Comparison of ENCODE assay signal across 16 cellular contexts in the genomic region with DNA sequence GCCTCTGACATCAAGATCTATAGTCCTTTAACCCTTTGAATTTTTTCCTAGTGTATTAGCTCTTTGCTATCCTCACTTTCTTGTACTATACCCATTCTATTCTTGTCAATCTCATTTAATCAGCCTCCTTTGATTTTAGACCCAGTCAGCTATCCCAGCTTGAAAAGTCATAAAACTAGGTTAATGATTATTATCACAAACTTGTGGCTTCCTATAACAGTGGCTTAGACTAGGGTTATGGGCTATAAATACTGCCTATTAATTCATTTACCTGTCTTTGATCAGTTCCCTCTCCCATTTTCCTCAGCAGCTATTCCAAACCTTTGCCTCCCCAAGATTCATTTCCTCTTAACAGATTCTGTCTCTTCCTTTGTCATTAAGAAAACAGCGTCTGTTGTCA.
DNase-seq lines count a peak whose midpoint lies in the region; ATAC-seq, FAIRE-seq and TF ChIP-seq lines count a peak whose summit lies in the region.
"Had no signal": no experiment of that assay in that cellular context is flagged by ENCODE, and none has a peak within 500 bp of the region (broad histone marks: within the 10 kb centered on the region; RNA-seq: fewer than 3 reads in every experiment).

No MANE protein-coding gene starts in this region.

- no peak overlapping the region for H3K56ac ChIP-seq in mesendoderm (ENCODE audit: low read length)

- H3K27ac Mint-ChIP-seq in activated T-helper 2 cell treated with anti-CD3 and anti-CD28 coated beads, Interferon-gamma antibody, Interleukin-2, Interleukin-4, amounts not matched to agents 10 μg/mL and 5 μg/mL and 100 μg/mL, durations not matched to agents 14 hours and 24 hours and 36 hours, result peak overlapping the region; percentile 20
- H3K27ac Mint-ChIP-seq: CD4-positive, alpha-beta T cell had no signal

- no peaks in the 10 kb centered on the region for H3K79me2 ChIP-seq in mesendoderm (ENCODE audit: control insufficient read depth, insufficient read depth, low read length)

- no peak for DNase-seq in D721Med (ENCODE audit: insufficient read length, low spot score)
- peak; percentile 66 for DNase-seq in HT-29 (ENCODE audit: low spot score)
- no peak for DNase-seq in activated T-helper 2 cell treated with anti-CD3 and anti-CD28 coated beads, Interferon-gamma antibody, Interleukin-2, Interleukin-4, amounts not matched to agents 10 μg/mL and 5 μg/mL and 100 μg/mL, durations not matched to agents 14 hours and 24 hours and 36 hours (ENCODE audit: low spot score)
- peak; percentile 57 for DNase-seq in mesendoderm
- DNase-seq in SW480 (ENCODE audit: low spot score), result no peak
- no peak for DNase-seq in effector memory CD4-positive, alpha-beta T cell
- DNase-seq in EL, result no peak
- DNase-seq: 8988T; CD4-positive, alpha-beta T cell; DMS153; DMS79 treated with DMSO at 0.1 percent for 48 hours; GDM1 had no signal

- no peak overlapping the region for H3K23ac ChIP-seq in mesendoderm (ENCODE audit: low read length)

- no peak overlapping the region for H4K8ac ChIP-seq in mesendoderm (ENCODE audit: low read depth, low read length)

- no peak overlapping the region for H3K27ac ChIP-seq in mesendoderm (ENCODE audit: low read depth, low read length)
- no peak overlapping the region for H3K27ac ChIP-seq in effector memory CD4-positive, alpha-beta T cell (ENCODE audit: insufficient read depth, low read length, poor library complexity, severe bottlenecking)
- H3K27ac ChIP-seq: BLaER1 treated with 17β-estradiol and CSF1 and Interleukin-3, amounts not matched to agents 10 nM and 100 nM had no signal

- no peak overlapping the region for H3K4me2 ChIP-seq in mesendoderm (ENCODE audit: low read length)
- H3K4me2 ChIP-seq: BLaER1 treated with 17β-estradiol and CSF1 and Interleukin-3, amounts not matched to agents 10 nM and 100 nM had no signal

- H2BK120ac ChIP-seq in mesendoderm (ENCODE audit: low read depth, low read length), result no peak overlapping the region

- H3K4me1 ChIP-seq in mesendoderm (ENCODE audit: control insufficient read depth, low read depth, low read length), result peaks cover 2% of the 10 kb centered on the region
- no peaks in the 10 kb centered on the region for H3K4me1 ChIP-seq in effector memory CD4-positive, alpha-beta T cell (ENCODE audit: control insufficient read depth, insufficient read depth, low read length, poor library complexity, severe bottlenecking)
- H3K4me1 ChIP-seq: BLaER1 treated with 17β-estradiol and CSF1 and Interleukin-3, amounts not matched to agents 10 nM and 100 nM had no signal

- H3K9me3 ChIP-seq in effector memory CD4-positive, alpha-beta T cell (ENCODE audit: control insufficient read depth, low read length), result no peaks in the 10 kb centered on the region

- no peak overlapping the region for H2BK5ac ChIP-seq in mesendoderm (ENCODE audit: low read length)

- intact Hi-C loops in activated T-helper 2 cell treated with anti-CD3 and anti-CD28 coated beads, Interferon-gamma antibody, Interleukin-2, Interleukin-4, amounts not matched to agents 10 μg/mL and 5 μg/mL and 100 μg/mL, durations not matched to agents 14 hours and 24 hours and 36 hours (cut with micrococcal nuclease), result no loop called here

- no peaks in the 10 kb centered on the region for H3K36me3 ChIP-seq in mesendoderm (ENCODE audit: control insufficient read depth, insufficient read depth, low read length)
- H3K36me3 ChIP-seq in effector memory CD4-positive, alpha-beta T cell (ENCODE audit: control insufficient read depth, insufficient read depth, low read length), result peaks cover 19% of the 10 kb centered on the region

- H3K9ac ChIP-seq in mesendoderm (ENCODE audit: low read length), result no peak overlapping the region
- H3K9ac ChIP-seq: BLaER1 treated with 17β-estradiol and CSF1 and Interleukin-3, amounts not matched to agents 10 nM and 100 nM had no signal

- peaks cover 3% of the 10 kb centered on the region for H3K9me3 Mint-ChIP-seq in activated T-helper 2 cell treated with anti-CD3 and anti-CD28 coated beads, Interferon-gamma antibody, Interleukin-2, Interleukin-4, amounts not matched to agents 10 μg/mL and 5 μg/mL and 100 μg/mL, durations not matched to agents 14 hours and 24 hours and 36 hours
- H3K9me3 Mint-ChIP-seq: CD4-positive, alpha-beta T cell had no signal

- H3K18ac ChIP-seq in mesendoderm (ENCODE audit: low read length), result no peak overlapping the region

- H3K4ac ChIP-seq in mesendoderm (ENCODE audit: low read depth, low read length), result no peak overlapping the region

- no peak for TF ChIP-seq CTCF in D721Med (IDR thresholded peaks at IDR 0.05; ENCODE audit: insufficient read depth, missing control alignments)

- no peak overlapping the region for H3K4me3 Mint-ChIP-seq in activated T-helper 2 cell treated with anti-CD3 and anti-CD28 coated beads, Interferon-gamma antibody, Interleukin-2, Interleukin-4, amounts not matched to agents 10 μg/mL and 5 μg/mL and 100 μg/mL, durations not matched to agents 14 hours and 24 hours and 36 hours (ENCODE audit: low read depth)
- H3K4me3 Mint-ChIP-seq: CD4-positive, alpha-beta T cell had no signal

- ATAC-seq in GM18868 (IDR thresholded peaks at IDR 0.05; ENCODE audit: unreplicated experiment), result no peak
- ATAC-seq: HepG2 had no signal

- no peak overlapping the region for H4K5ac ChIP-seq in mesendoderm (ENCODE audit: low read length)

- H2AK5ac ChIP-seq in mesendoderm (ENCODE audit: low read length), result no peak overlapping the region

- no peaks in the 10 kb centered on the region for H3K27me3 Mint-ChIP-seq in activated T-helper 2 cell treated with anti-CD3 and anti-CD28 coated beads, Interferon-gamma antibody, Interleukin-2, Interleukin-4, amounts not matched to agents 10 μg/mL and 5 μg/mL and 100 μg/mL, durations not matched to agents 14 hours and 24 hours and 36 hours (ENCODE audit: low read depth)
- H3K27me3 Mint-ChIP-seq: CD4-positive, alpha-beta T cell had no signal

- no CpG with 5 or more reads among the region's 1 CpG for WGBS in mesendoderm (ENCODE audit: extremely low coverage, insufficient coverage, low lambda C conversion rate)

- no peak overlapping the region for H2BK15ac ChIP-seq in mesendoderm (replicated peaks; ENCODE audit: low read depth)

- FAIRE-seq in D721Med (lab: Jason Lieb, UNC), result peak; percentile 11
- FAIRE-seq: H54, HepG2 had no signal

- H3K27me3 ChIP-seq in mesendoderm (ENCODE audit: insufficient read depth, low read length, poor library complexity), result no peaks in the 10 kb centered on the region
- no peaks in the 10 kb centered on the region for H3K27me3 ChIP-seq in effector memory CD4-positive, alpha-beta T cell (replicated peaks; ENCODE audit: control insufficient read depth, insufficient read depth, low read length, poor library complexity, severe bottlenecking)
- H3K27me3 ChIP-seq: BLaER1 treated with 17β-estradiol and CSF1 and Interleukin-3, amounts not matched to agents 10 nM and 100 nM had no signal

- no peaks in the 10 kb centered on the region for H3K79me1 ChIP-seq in mesendoderm (ENCODE audit: low read length)

- no peak overlapping the region for H3K4me3 ChIP-seq in mesendoderm (ENCODE audit: low read length)
- H3K4me3 ChIP-seq in effector memory CD4-positive, alpha-beta T cell (ENCODE audit: insufficient read depth, low read depth, low read length, poor library complexity, severe bottlenecking), result no peak overlapping the region
- H3K4me3 ChIP-seq: BLaER1 treated with 17β-estradiol and CSF1 and Interleukin-3, amounts not matched to agents 10 nM and 100 nM had no signal

- peaks cover 10% of the 10 kb centered on the region for H3K4me1 Mint-ChIP-seq in activated T-helper 2 cell treated with anti-CD3 and anti-CD28 coated beads, Interferon-gamma antibody, Interleukin-2, Interleukin-4, amounts not matched to agents 10 μg/mL and 5 μg/mL and 100 μg/mL, durations not matched to agents 14 hours and 24 hours and 36 hours (ENCODE audit: low read depth)

- H3K36me3 Mint-ChIP-seq in activated T-helper 2 cell treated with anti-CD3 and anti-CD28 coated beads, Interferon-gamma antibody, Interleukin-2, Interleukin-4, amounts not matched to agents 10 μg/mL and 5 μg/mL and 100 μg/mL, durations not matched to agents 14 hours and 24 hours and 36 hours (ENCODE audit: low read depth), result peaks cover 26% of the 10 kb centered on the region

Comparison
In these comparisons a context has a peak if more than half of its experiments do, and no peak if none do; other contexts are left out.
1. DNase-seq: peak in HT-29 (single experiment) and mesendoderm (single experiment); none in D721Med (single experiment), activated T-helper 2 cell treated with anti-CD3 and anti-CD28 coated beads, Interferon-gamma antibody, Interleukin-2, Interleukin-4, amounts not matched to agents 10 μg/mL and 5 μg/mL and 100 μg/mL, durations not matched to agents 14 hours and 24 hours and 36 hours (single experiment), SW480 (single experiment), effector memory CD4-positive, alpha-beta T cell (0 of 3) and EL (single experiment).